ENCODE assay signal across 8 cellular contexts in genomic region chr1:35539073-35539823, GRCh38. TPM values are rescaled to one million over a fixed set of nuclear protein-coding genes. Genes with fewer than 3 reads are reported as not detected.
A peak's percentile ranks its signal among the peaks of the same experiment; 100 is the strongest.
DNase-seq lines count a peak whose midpoint lies in the region; ATAC-seq, FAIRE-seq and TF ChIP-seq lines count a peak whose summit lies in the region.

No MANE protein-coding gene starts in this region.

- H3K9me3 ChIP-seq in tibial nerve (no peaks in the 10 kb centered on the region), kidney (ENCODE audit: control insufficient read depth in 1 of 2, low read length in 2 of 2) (no peaks in the 10 kb centered on the region)

- H3K4me1 Mint-ChIP-seq in activated T-cell treated with anti-CD3 and anti-CD28 coated beads, Interleukin-2, amount 50 U/mL, for 72 hours (ENCODE audit: low read depth), result peaks cover 70% of the 10 kb centered on the region

- H3K27me3 Mint-ChIP-seq in activated T-cell treated with anti-CD3 and anti-CD28 coated beads, Interleukin-2, amount 50 U/mL, for 72 hours (ENCODE audit: low read depth), result no peaks in the 10 kb centered on the region

- peak overlapping the region; percentile 83 to 89 for H3K4me3 Mint-ChIP-seq in activated T-cell treated with anti-CD3 and anti-CD28 coated beads, Interleukin-2, amount 50 U/mL, for 72 hours

- H3K27me3 ChIP-seq in tibial nerve, result no peaks in the 10 kb centered on the region

- peaks cover 2 to 6% of the 10 kb centered on the region in 2 donors for H3K36me3 Mint-ChIP-seq in activated T-cell treated with anti-CD3 and anti-CD28 coated beads, Interleukin-2, amount 50 U/mL, for 72 hours (ENCODE audit: insufficient read depth in 2 of 2)

- H3K4me3 ChIP-seq in tibial nerve, result no peak overlapping the region
- H3K4me3 ChIP-seq in kidney (ENCODE audit: low read length in 2 of 2), result no peak overlapping the region

- ATAC-seq in HG03280 (IDR thresholded peaks at IDR 0.05; ENCODE audit: unreplicated experiment), result peak; percentile 41
- ATAC-seq in activated T-cell treated with anti-CD3 and anti-CD28 coated beads, Interleukin-2, amount 50 U/mL, for 72 hours (replicated peaks in 1 of 2), result peak; percentile 80 to 81
- ATAC-seq in left ventricle myocardium superior, result peak; percentile 22
- no peak for ATAC-seq in HG02623 (IDR thresholded peaks at IDR 0.05; ENCODE audit: unreplicated experiment)

- 39 to 56% methylated on average over 6 of the region's 6 CpGs for WGBS in tibial nerve, 2 donors

- TF ChIP-seq CTCF in tibial nerve (IDR thresholded peaks at IDR 0.05), result no peak
- TF ChIP-seq CTCF in kidney (IDR thresholded peaks at IDR 0.05; ENCODE audit: borderline replicate concordance, extremely low read depth, insufficient read depth), result no peak

- no peaks in the 10 kb centered on the region for H3K36me3 ChIP-seq in tibial nerve
- peaks cover 0 to 2% of the 10 kb centered on the region in 2 donors for H3K36me3 ChIP-seq in kidney (ENCODE audit: control insufficient read depth in 1 of 2, insufficient read depth in 2 of 2, low read length in 2 of 2)

- in situ Hi-C loops in G401 (cut with HindIII; ENCODE audit: low sequenced_read_pairs), result no loop called here

- intact Hi-C loops in left ventricle myocardium superior (cut with micrococcal nuclease), result loop anchor here (10.0 kb wide), 1 partner anchor 74 kb away; no protein-coding TSS in a partner anchor
- intact Hi-C loops in kidney (cut with DNase I), result no loop called here

- H3K9me3 Mint-ChIP-seq in activated T-cell treated with anti-CD3 and anti-CD28 coated beads, Interleukin-2, amount 50 U/mL, for 72 hours, result no peaks in the 10 kb centered on the region

- no peak for TF ChIP-seq EP300 in tibial nerve (IDR thresholded peaks at IDR 0.05)

- H3K27ac ChIP-seq in tibial nerve (peak overlapping the region in 3 of 4 donors; percentile 44 to 83 (median 67)), kidney (ENCODE audit: low read depth in 2 of 2, low read length in 2 of 2) (no peak overlapping the region)

- DNase-seq in G401 (ENCODE audit: low spot score) (peak; percentile 68), left ventricle myocardium superior (no peak), tibial nerve (ENCODE audit: low spot score in 2 of 2) (no peak), kidney (no peak), mucosa of gallbladder (ENCODE audit: low spot score) (no peak)
- DNase-seq in activated T-cell treated with anti-CD3 and anti-CD28 coated beads, Interleukin-2, amount 50 U/mL, for 72 hours, result peak in 1 of 2 donors; percentile 36

- H3K4me1 ChIP-seq in tibial nerve (peaks cover 0 to 84% (median 46%) of the 10 kb centered on the region in 4 donors), kidney (ENCODE audit: control insufficient read depth in 1 of 2, insufficient read depth in 1 of 2, low read depth in 1 of 2, low read length in 2 of 2) (peaks cover 10 to 28% of the 10 kb centered on the region in 2 donors)

- no peak for FAIRE-seq in kidney (lab: Jason Lieb, UNC)

- H3K9ac ChIP-seq in kidney (ENCODE audit: low read length in 2 of 2), result no peak overlapping the region

- H3K27ac Mint-ChIP-seq in activated T-cell treated with anti-CD3 and anti-CD28 coated beads, Interleukin-2, amount 50 U/mL, for 72 hours, result peak overlapping the region; percentile 98

- TF ChIP-seq POLR2A in tibial nerve (IDR thresholded peaks at IDR 0.05), result no peak

RNA-seq across cellular contexts. Expression of gene KIAA0319L, which starts 18.0 kb away (rescaled TPM):
- 25.5 and 31.1 TPM in 2 replicates for total RNA-seq in G401 (2014; rRNA removed; shearing (Covaris generic))
- 10 to 100 TPM; 44.3 to 60.9 TPM for total RNA-seq in activated T-cell treated with anti-CD3 and anti-CD28 coated beads, Interleukin-2, amount 50 U/mL, for 72 hours
- total RNA-seq in left ventricle myocardium superior (77.9 TPM), tibial nerve (100 to 1,000 TPM in 1 of 4 donors, 10 to 100 TPM in 3; 57.0 to 115 (median 70.7) TPM), kidney (73.0 TPM), mucosa of gallbladder (82.5 TPM)
- 30.3 TPM for polyA plus RNA-seq in kidney (ENCODE audit: insufficient read depth, low read depth, low replicate concordance)

RNA-seq across cellular contexts. Expression of gene NCDN, which starts 18.4 kb away (rescaled TPM):
- total RNA-seq in G401 (2014; rRNA removed; shearing (Covaris generic)), result 19.2 and 28.3 TPM in 2 replicates
- total RNA-seq in activated T-cell treated with anti-CD3 and anti-CD28 coated beads, Interleukin-2, amount 50 U/mL, for 72 hours, result 10 to 100 TPM; 23.7 to 24.7 TPM
- total RNA-seq in left ventricle myocardium superior, result 24.5 TPM
- total RNA-seq in tibial nerve, result 10 to 100 TPM; 25.9 to 36.9 (median 29.3) TPM
- 22.4 TPM for total RNA-seq in kidney
- polyA plus RNA-seq in kidney (ENCODE audit: insufficient read depth, low read depth, low replicate concordance), result 14.3 TPM
- total RNA-seq in mucosa of gallbladder, result 43.9 TPM

RNA-seq across cellular contexts. Expression of gene TFAP2E, which starts 33.9 kb away (rescaled TPM):
- total RNA-seq in G401 (2014; rRNA removed; shearing (Covaris generic)), result not detected in 2 replicates
- total RNA-seq in activated T-cell treated with anti-CD3 and anti-CD28 coated beads, Interleukin-2, amount 50 U/mL, for 72 hours, result 1 to 10 TPM; 1.2 to 1.9 TPM
- total RNA-seq in left ventricle myocardium superior (0.37 TPM), tibial nerve (1 to 10 TPM in 2 of 4 donors, under 1 TPM in 2; 0.44 to 3.3 (median 1.2) TPM), kidney (1.0 TPM), mucosa of gallbladder (0.66 TPM)
- polyA plus RNA-seq in kidney (ENCODE audit: insufficient read depth, low read depth, low replicate concordance), result 0.28 TPM

Comparison
In these comparisons a context has a peak if more than half of its experiments do, and no peak if none do; other contexts are left out.
1. H3K27ac ChIP-seq: peak in tibial nerve (3 of 4); none in kidney (0 of 2).